ENCODE assay signal across 14 cellular contexts in the genomic region with DNA sequence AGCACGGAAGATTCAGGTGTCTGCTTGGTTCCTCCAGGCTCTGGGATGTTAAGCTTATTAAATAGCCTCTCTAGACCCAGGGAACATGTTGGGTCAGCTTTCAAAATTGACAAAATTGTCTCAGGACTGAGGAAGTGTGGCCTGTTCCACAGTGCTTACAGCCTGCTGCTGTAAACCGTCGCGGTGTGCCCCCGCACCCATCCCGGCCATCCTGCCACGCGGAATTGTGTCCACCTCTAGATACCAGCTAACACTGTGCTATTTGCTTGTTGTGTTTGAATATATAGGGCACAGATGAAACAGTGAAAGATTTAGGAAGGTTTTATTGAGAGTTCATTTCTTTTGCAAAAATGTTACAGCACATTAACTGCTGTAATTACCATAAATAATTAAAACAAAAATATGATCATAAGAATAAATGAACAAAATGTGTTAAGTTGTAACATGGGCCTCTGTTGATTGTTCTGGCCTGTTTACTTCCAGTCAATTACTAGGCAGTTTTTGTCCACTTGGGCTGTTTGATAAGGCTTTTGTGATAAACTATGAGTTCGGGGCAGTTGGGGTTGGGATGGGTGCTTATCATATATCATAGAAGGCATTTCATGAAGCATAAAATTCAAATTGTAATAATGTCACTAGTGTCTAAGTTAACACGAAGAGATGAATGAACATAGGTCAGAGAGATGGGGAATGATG.
DNase-seq lines count a peak whose midpoint lies in the region; ATAC-seq and TF ChIP-seq lines count a peak whose summit lies in the region.
"Had no signal": no experiment of that assay in that cellular context is flagged by ENCODE, and none has a peak within 500 bp of the region (broad histone marks: within the 10 kb centered on the region; RNA-seq: fewer than 3 reads in every experiment).

No MANE protein-coding gene starts in this region.

- in situ Hi-C loops in transverse colon (cut with MboI; ENCODE audit: low pct_ligation_motif_present in 1 of 4, low pct_unique_long_range_greater_than_20kb in 1 of 4, low sequenced_read_pairs in 3 of 4): no loop called here

- peaks cover 41% of the 10 kb centered on the region; the same call in 1 of the 2 replicates for H3K79me2 ChIP-seq in H9 (ENCODE audit: insufficient read depth, low read length)

- no peaks in the 10 kb centered on the region for H3K27me3 Mint-ChIP-seq in CD4-positive, CD25-positive, alpha-beta regulatory T cell
- H3K27me3 Mint-ChIP-seq in H9 (ENCODE audit: low read depth): no peaks in the 10 kb centered on the region
- H3K27me3 Mint-ChIP-seq in memory B cell: no peaks in the 10 kb centered on the region
- no peaks in the 10 kb centered on the region for H3K27me3 Mint-ChIP-seq in T-helper 2 cell treated with Interferon-gamma antibody and Interleukin-4, amounts not matched to agents 5 μg/mL and 100 μg/mL, for 36 hours (ENCODE audit: low read depth)
- H3K27me3 Mint-ChIP-seq: B cell had no signal

- WGBS in H9 (ENCODE audit: extremely low coverage, insufficient read length, low lambda C conversion rate): no CpG with 5 or more reads among the region's 10 CpGs
- WGBS in transverse colon (ENCODE audit: low coverage in 1 of 2), 2 donors: 94 to 98% methylated on average over 5 to 10 of the region's 10 CpGs

- TF ChIP-seq CTCF in H9 (conservative IDR thresholded peaks at IDR 0.05): no peak
- TF ChIP-seq CTCF in VCaP (conservative IDR thresholded peaks at IDR 0.05): no peak
- TF ChIP-seq CTCF in transverse colon (IDR thresholded peaks at IDR 0.05): no peak

- peak overlapping the region in 2 of 3 donors; percentile 18 to 28 for H3K27ac Mint-ChIP-seq in CD4-positive, CD25-positive, alpha-beta regulatory T cell
- H3K27ac Mint-ChIP-seq in H9: peak overlapping the region; percentile 7 to 87 (median 38); a peak in 6 of 7 replicates
- H3K27ac Mint-ChIP-seq in memory B cell: peak overlapping the region; percentile 68
- H3K27ac Mint-ChIP-seq in T-helper 2 cell treated with Interferon-gamma antibody and Interleukin-4, amounts not matched to agents 5 μg/mL and 100 μg/mL, for 36 hours: no peak overlapping the region

- H3K18ac ChIP-seq in H9 (ENCODE audit: insufficient read length, low read depth, low read length): no peak overlapping the region

- H3K27ac ChIP-seq in CD4-positive, CD25-positive, alpha-beta regulatory T cell (ENCODE audit: insufficient read depth, low read length, poor library complexity, severe bottlenecking): no peak overlapping the region
- H3K27ac ChIP-seq in H9 (ENCODE audit: insufficient read length, low read depth, low read length): no peak overlapping the region
- H3K27ac ChIP-seq in VCaP: peak overlapping the region; percentile 21; the same call in 1 of the 2 replicates
- no peak overlapping the region for H3K27ac ChIP-seq in transverse colon

- no peak overlapping the region for H3K4me3 ChIP-seq in CD4-positive, CD25-positive, alpha-beta regulatory T cell (ENCODE audit: low read depth, low read length)
- H3K4me3 ChIP-seq in transverse colon: no peak overlapping the region

- no peaks in the 10 kb centered on the region for H3K36me3 ChIP-seq in CD4-positive, CD25-positive, alpha-beta regulatory T cell (ENCODE audit: control insufficient read depth, insufficient read depth, low read length)
- no peaks in the 10 kb centered on the region for H3K36me3 ChIP-seq in transverse colon

- H3K4me2 ChIP-seq in H9 (ENCODE audit: insufficient read depth, insufficient read length, low read length): no peak overlapping the region

- H2BK20ac ChIP-seq in H9 (ENCODE audit: low read depth, low read length, poor library complexity, severe bottlenecking): no peak overlapping the region

- H3K56ac ChIP-seq in H9 (ENCODE audit: insufficient read length, low read depth, low read length): no peak overlapping the region

- no peak overlapping the region for H2BK12ac ChIP-seq in H9 (ENCODE audit: insufficient read length, low read depth, low read length)

- no peaks in the 10 kb centered on the region for H3K23me2 ChIP-seq in H9 (ENCODE audit: insufficient read length, low read depth, low read length, poor library complexity, severe bottlenecking)

- no peak for TF ChIP-seq EP300 in transverse colon (IDR thresholded peaks at IDR 0.05; ENCODE audit: low read depth)

- H3K14ac ChIP-seq in H9 (ENCODE audit: insufficient read depth, low read length): peak overlapping the region; percentile 6; the same call in 1 of the 2 replicates

- intact Hi-C loops in transverse colon (cut with DNase I; ENCODE audit: low total_unique reads): no loop called here

- no peak for ATAC-seq in CD4-positive, CD25-positive, alpha-beta regulatory T cell (ENCODE audit: low read depth in 2 of 2)
- ATAC-seq in memory B cell (ENCODE audit: low read depth): no peak

- H2AFZ ChIP-seq in H9 (ENCODE audit: low read length): no peak overlapping the region

- H4K8ac ChIP-seq in H9 (replicated peaks; ENCODE audit: insufficient read length, low read depth, low read length): no peak overlapping the region

- no peaks in the 10 kb centered on the region for H3K79me1 ChIP-seq in H9 (ENCODE audit: insufficient read depth, low read depth, low read length, poor library complexity, severe bottlenecking)

- no peaks in the 10 kb centered on the region for H3K36me3 Mint-ChIP-seq in CD4-positive, CD25-positive, alpha-beta regulatory T cell
- H3K36me3 Mint-ChIP-seq in H9 (ENCODE audit: insufficient read depth in 1 of 3, low read depth in 3 of 3) (no peaks in the 10 kb centered on the region), memory B cell (peaks cover 4% of the 10 kb centered on the region)
- H3K36me3 Mint-ChIP-seq in T-helper 2 cell treated with Interferon-gamma antibody and Interleukin-4, amounts not matched to agents 5 μg/mL and 100 μg/mL, for 36 hours (ENCODE audit: low read depth): no peaks in the 10 kb centered on the region

- H3K4ac ChIP-seq in H9 (ENCODE audit: low read depth, low read length): no peak overlapping the region

- H3K9ac ChIP-seq in H9 (ENCODE audit: extremely low read depth, insufficient read length, low read length): no peak overlapping the region

- no peak overlapping the region for H2BK5ac ChIP-seq in H9 (ENCODE audit: insufficient read length, low read length)

- H3K9me3 ChIP-seq in CD4-positive, CD25-positive, alpha-beta regulatory T cell (ENCODE audit: control insufficient read depth in 2 of 2, low read length in 2 of 2): no peaks in the 10 kb centered on the region
- no peaks in the 10 kb centered on the region for H3K9me3 ChIP-seq in H9 (ENCODE audit: control insufficient read depth, low read depth, low read length)
- no peaks in the 10 kb centered on the region for H3K9me3 ChIP-seq in transverse colon

- no peak overlapping the region for H4K91ac ChIP-seq in H9 (ENCODE audit: insufficient read length, low read depth, low read length)

- no peak for TF ChIP-seq POLR2A in transverse colon (IDR thresholded peaks at IDR 0.05)

- H2BK15ac ChIP-seq in H9 (ENCODE audit: low read depth, low read length): no peak overlapping the region

- H3K9me3 Mint-ChIP-seq in CD4-positive, CD25-positive, alpha-beta regulatory T cell: no peaks in the 10 kb centered on the region
- H3K9me3 Mint-ChIP-seq in H9: no peaks in the 10 kb centered on the region
- H3K9me3 Mint-ChIP-seq in memory B cell: no peaks in the 10 kb centered on the region
- no peaks in the 10 kb centered on the region for H3K9me3 Mint-ChIP-seq in T-helper 2 cell treated with Interferon-gamma antibody and Interleukin-4, amounts not matched to agents 5 μg/mL and 100 μg/mL, for 36 hours

- H3K4me1 ChIP-seq in CD4-positive, CD25-positive, alpha-beta regulatory T cell (ENCODE audit: control insufficient read depth, insufficient read depth, low read length, poor library complexity, severe bottlenecking): peaks cover 55% of the 10 kb centered on the region
- H3K4me1 ChIP-seq in H9 (ENCODE audit: insufficient read depth, low read length) (peaks cover 9% of the 10 kb centered on the region), transverse colon (peaks cover 9 to 38% (median 23%) of the 10 kb centered on the region in 4 donors)

- no peak overlapping the region for H2BK120ac ChIP-seq in H9 (ENCODE audit: low read depth, low read length, poor library complexity, severe bottlenecking)

- H2AK5ac ChIP-seq in H9 (ENCODE audit: insufficient read length, low read length): no peak overlapping the region

- no peak overlapping the region for H4K5ac ChIP-seq in H9 (ENCODE audit: insufficient read length, low read depth, low read length)

- no peaks in the 10 kb centered on the region for H3K27me3 ChIP-seq in CD4-positive, CD25-positive, alpha-beta regulatory T cell (ENCODE audit: control insufficient read depth, insufficient read depth, low read length)
- no peaks in the 10 kb centered on the region for H3K27me3 ChIP-seq in H9 (ENCODE audit: insufficient read depth, low read length)
- H3K27me3 ChIP-seq in transverse colon: no peaks in the 10 kb centered on the region

- no peak overlapping the region for H3T11ph ChIP-seq in H9 (ENCODE audit: low read length)

- peak overlapping the region; percentile 4 to 68 (median 36) for H3K4me3 Mint-ChIP-seq in CD4-positive, CD25-positive, alpha-beta regulatory T cell
- no peak overlapping the region; a peak in 1 of 5 replicates for H3K4me3 Mint-ChIP-seq in H9
- H3K4me3 Mint-ChIP-seq in memory B cell: no peak overlapping the region
- no peak overlapping the region for H3K4me3 Mint-ChIP-seq in T-helper 2 cell treated with Interferon-gamma antibody and Interleukin-4, amounts not matched to agents 5 μg/mL and 100 μg/mL, for 36 hours
- H3K4me3 Mint-ChIP-seq: B cell had no signal

- no peak overlapping the region for H3K23ac ChIP-seq in H9 (ENCODE audit: insufficient read length, low read depth, low read length)

- H4K20me1 ChIP-seq in H9 (ENCODE audit: control insufficient read depth, insufficient read depth, insufficient read length): no peaks in the 10 kb centered on the region

- peaks cover 46 to 95% (median 63%) of the 10 kb centered on the region in 4 donors for H3K4me1 Mint-ChIP-seq in CD4-positive, CD25-positive, alpha-beta regulatory T cell
- H3K4me1 Mint-ChIP-seq in H9 (peaks cover 74% of the 10 kb centered on the region in 2 experiments), memory B cell (peaks cover 51% of the 10 kb centered on the region)
- peaks cover 34% of the 10 kb centered on the region for H3K4me1 Mint-ChIP-seq in T-helper 2 cell treated with Interferon-gamma antibody and Interleukin-4, amounts not matched to agents 5 μg/mL and 100 μg/mL, for 36 hours (ENCODE audit: low read depth)

- no peak for DNase-seq in CD4-positive, CD25-positive, alpha-beta regulatory T cell
- no peak for DNase-seq in H9
- no peak for DNase-seq in memory B cell (ENCODE audit: low spot score in 2 of 2)
- no peak for DNase-seq in T-helper 2 cell treated with Interferon-gamma antibody and Interleukin-4, amounts not matched to agents 5 μg/mL and 100 μg/mL, for 36 hours (ENCODE audit: low spot score)
- no peak for DNase-seq in transverse colon
- no peak for DNase-seq in NCI-H2081 treated with DMSO at 0.1 percent for 48 hours (lab: John Stamatoyannopoulos, UW)
- DNase-seq: ACHN, H7, NCI-H1048, NCI-H2107, NCI-H226, NCI-H526 treated with DMSO at 0.1 percent for 48 hours had no signal

Comparison
In these comparisons a context has a peak if more than half of its experiments do, and no peak if none do; other contexts are left out.
1. H3K4me3 Mint-ChIP-seq: peak in CD4-positive, CD25-positive, alpha-beta regulatory T cell (4 of 4); none in H9 (0 of 2), memory B cell (single experiment) and T-helper 2 cell treated with Interferon-gamma antibody and Interleukin-4, amounts not matched to agents 5 μg/mL and 100 μg/mL, for 36 hours (single experiment).